Comparison of ENCODE assay signal across 8 cellular contexts in genomic region chr12:30754383-30754749, GRCh38. TPM values are rescaled to one million over a fixed set of nuclear protein-coding genes. Genes with fewer than 3 reads are reported as not detected.
DNase-seq lines count a peak whose midpoint lies in the region; ATAC-seq, FAIRE-seq and TF ChIP-seq lines count a peak whose summit lies in the region.

No MANE protein-coding gene starts in this region.

- DNase-seq in BJ (ENCODE audit: low read depth) (no peak), PC-3 (no peak), endothelial cell of umbilical vein (ENCODE audit: low read depth, low spot score) (no peak), osteocyte (ENCODE audit: extremely low spot score, unreplicated experiment) (no peak), ecto neural progenitor cell (ENCODE audit: low spot score) (no peak), hippocampal formation (lab: John Stamatoyannopoulos, UW) (no peak)

- H3K4me1 Mint-ChIP-seq in osteocyte (ENCODE audit: unreplicated experiment), result peaks cover 47% of the 10 kb centered on the region

- H3K27ac Mint-ChIP-seq in osteocyte (ENCODE audit: unreplicated experiment), result peak overlapping the region; percentile 70

- no peaks in the 10 kb centered on the region for H3K27me3 ChIP-seq in BJ (ENCODE audit: control insufficient read depth, insufficient read depth, low read length)
- no peaks in the 10 kb centered on the region for H3K27me3 ChIP-seq in PC-3 (ENCODE audit: low read length)
- H3K27me3 ChIP-seq in endothelial cell of umbilical vein (ENCODE audit: control insufficient read depth in 2 of 2, insufficient read depth in 2 of 2, low read length in 2 of 2), result no peaks in the 10 kb centered on the region

- BruUV-seq in PC-3 (replicated peaks; lab: Mats Ljungman, UMichigan), result no TSS peak
- BruUV-seq in endothelial cell of umbilical vein (replicated peaks; lab: Mats Ljungman, UMichigan), result no TSS peak

- H3K4me3 Mint-ChIP-seq in osteocyte (ENCODE audit: unreplicated experiment), result peak overlapping the region; percentile 86

- POLR2A ChIA-PET in BJ (lab: Charles Lee) (interaction anchor here (0.7 to 0.8 kb wide), 2 partner anchors 59 to 297 kb away, joined by 3 read pairs; no protein-coding TSS in a partner anchor), PC-3 (lab: Charles Lee; ENCODE audit: unreplicated experiment) (interaction anchor here (1.1 to 1.8 kb wide), 3 partner anchors 38 to 42 kb away, joined by 6 to 15 read pairs (median 15); no protein-coding TSS in a partner anchor), endothelial cell of umbilical vein (lab: Charles Lee) (interaction anchor here (1.0 to 2.8 kb wide), 3 partner anchors 39 to 59 kb away, joined by 4 to 22 read pairs (median 5); partner anchors contain the start of gene IPO8)

- H3K79me2 ChIP-seq in PC-3 (ENCODE audit: low read length) (peaks cover 57% of the 10 kb centered on the region), endothelial cell of umbilical vein (ENCODE audit: control insufficient read depth, insufficient read depth, low read length) (peaks cover 44% of the 10 kb centered on the region)

- no peaks in the 10 kb centered on the region for H3K9me1 ChIP-seq in endothelial cell of umbilical vein (replicated peaks; ENCODE audit: control insufficient read depth, extremely low read depth, insufficient read depth, low read length)

- H3K9me2 ChIP-seq in PC-3 (replicated peaks; ENCODE audit: low read length), result no peaks in the 10 kb centered on the region

- H3K9me3 Mint-ChIP-seq in osteocyte (ENCODE audit: unreplicated experiment), result no peaks in the 10 kb centered on the region

- ATAC-seq in GM19438 (IDR thresholded peaks at IDR 0.05; ENCODE audit: low read depth, unreplicated experiment) (peak; percentile 40), PC-3 (peak; percentile 2; the same call in 1 of the 2 replicates), HG02623 (IDR thresholded peaks at IDR 0.05; ENCODE audit: unreplicated experiment) (no peak)

- H3F3A ChIP-seq in PC-3 (ENCODE audit: low read length, unreplicated experiment), result no peaks in the 10 kb centered on the region

- H3K36me3 Mint-ChIP-seq in osteocyte (ENCODE audit: unreplicated experiment), result peaks cover 13% of the 10 kb centered on the region

- dilution Hi-C loops in endothelial cell of umbilical vein (cut with MboI; ENCODE audit: extremely low pct_ligation_motif_present, low sequenced_read_pairs), result no loop called here

- intact Hi-C loops in PC-3 (cut with micrococcal nuclease), result no loop called here
- intact Hi-C loops in endothelial cell of umbilical vein (cut with micrococcal nuclease), result loop anchor here (1.0 kb wide), 3 partner anchors 41 to 59 kb away; partner anchors contain the start of gene IPO8

- H3K27ac ChIP-seq in PC-3 (ENCODE audit: low read length), result no peak overlapping the region
- peak overlapping the region; percentile 38 for H3K27ac ChIP-seq in endothelial cell of umbilical vein (ENCODE audit: insufficient read depth, low read depth, low read length)

- H3K9ac ChIP-seq in PC-3 (ENCODE audit: low read length) (peak overlapping the region; percentile 40), endothelial cell of umbilical vein (replicated peaks; ENCODE audit: extremely low read depth, insufficient read depth, low read length) (peak overlapping the region; percentile 29)

- no peak for FAIRE-seq in endothelial cell of umbilical vein (lab: Jason Lieb, UNC)

- no peaks in the 10 kb centered on the region for H3K27me3 Mint-ChIP-seq in osteocyte (ENCODE audit: unreplicated experiment)

- TF ChIP-seq POLR2A in endothelial cell of umbilical vein (IDR thresholded peaks at IDR 0.05; ENCODE audit: low read depth, low read length), result peak; percentile 17

- H4K20me1 ChIP-seq in PC-3 (ENCODE audit: low read length) (no peaks in the 10 kb centered on the region), endothelial cell of umbilical vein (replicated peaks; ENCODE audit: control insufficient read depth, extremely low read depth, insufficient read depth, low read length) (no peaks in the 10 kb centered on the region)

- TF ChIP-seq CTCF in BJ (IDR thresholded peaks at IDR 0.05; ENCODE audit: insufficient read depth, low read depth, low read length), result no peak
- no peak for TF ChIP-seq CTCF in PC-3 (conservative IDR thresholded peaks at IDR 0.05; ENCODE audit: low read depth, low read length)
- TF ChIP-seq CTCF in endothelial cell of umbilical vein (IDR thresholded peaks at IDR 0.05; ENCODE audit: extremely low read depth in 1 of 2, insufficient read depth in 1 of 2, low read depth in 1 of 2, low read length in 2 of 2), result no peak
- no peak for TF ChIP-seq CTCF in osteocyte (IDR thresholded peaks at IDR 0.05)

- H2AFZ ChIP-seq in PC-3 (ENCODE audit: low read length) (peak overlapping the region; percentile 54; the same call in 1 of the 2 replicates), endothelial cell of umbilical vein (ENCODE audit: low read depth, low read length) (peak overlapping the region; percentile 9)

- H3K4me3 ChIP-seq in BJ (ENCODE audit: low read depth, low read length) (peak overlapping the region; percentile 60), PC-3 (ENCODE audit: low read length) (peak overlapping the region; percentile 92), endothelial cell of umbilical vein (replicated peaks in 1 of 3; ENCODE audit: insufficient read depth in 1 of 3, low read depth in 1 of 3, low read length in 3 of 3) (peak overlapping the region; percentile 6 to 70 (median 48))

- H3K4me2 ChIP-seq in PC-3 (ENCODE audit: low read length) (peak overlapping the region; percentile 81), endothelial cell of umbilical vein (ENCODE audit: insufficient read depth, low read length) (peak overlapping the region; percentile 55)

- H3K36me3 ChIP-seq in BJ (ENCODE audit: control insufficient read depth, insufficient read depth, low read length) (no peaks in the 10 kb centered on the region), PC-3 (ENCODE audit: low read depth, low read length) (peaks cover 4% of the 10 kb centered on the region; the same call in 1 of the 2 replicates), endothelial cell of umbilical vein (ENCODE audit: control insufficient read depth in 2 of 2, extremely low read depth in 1 of 2, insufficient read depth in 2 of 2, low read length in 2 of 2) (no peaks in the 10 kb centered on the region)

- CTCF ChIA-PET in BJ (lab: Yijun Ruan, JAX) (no interaction called here), PC-3 (lab: Charles Lee) (interaction anchor here (0.6 to 1.4 kb wide), 4 partner anchors 28 to 42 kb away, joined by 3 to 7 read pairs (median 4); no protein-coding TSS in a partner anchor), endothelial cell of umbilical vein (lab: Charles Lee) (interaction anchor here (0.7 to 5.2 kb wide), 12 partner anchors 9 to 59 kb away, joined by 3 to 55 read pairs (median 6); partner anchors contain the start of gene IPO8)

- H3K4me1 ChIP-seq in PC-3 (ENCODE audit: insufficient read depth, low read length) (peaks cover 40% of the 10 kb centered on the region), endothelial cell of umbilical vein (ENCODE audit: control insufficient read depth, extremely low read depth, insufficient read depth, low read length) (peaks cover 15% of the 10 kb centered on the region)

- H3K9me3 ChIP-seq in PC-3 (ENCODE audit: low read length) (no peaks in the 10 kb centered on the region), endothelial cell of umbilical vein (replicated peaks; ENCODE audit: control insufficient read depth, insufficient read depth, low read length) (no peaks in the 10 kb centered on the region)

TF ChIP-seq in endothelial cell of umbilical vein, 7 proteins besides CTCF, POLR2A, EP300 and RAD21:
- TF ChIP-seq GATA2 (IDR thresholded peaks at IDR 0.05; ENCODE audit: insufficient read depth, insufficient read length, low read depth, low read length) (no peak), POLR2AphosphoS5 (IDR thresholded peaks at IDR 0.05; ENCODE audit: insufficient read depth, low read depth, low read length) (no peak), MYC (IDR thresholded peaks at IDR 0.05; ENCODE audit: low read depth, low read length) (no peak), EZH2 (IDR thresholded peaks at IDR 0.05; ENCODE audit: borderline replicate concordance, low read depth, low read length, severe bottlenecking) (no peak), JUN (IDR thresholded peaks at IDR 0.05; ENCODE audit: borderline replicate concordance, insufficient read depth, insufficient read length, low read depth) (no peak), FOS (IDR thresholded peaks at IDR 0.05; ENCODE audit: borderline replicate concordance, insufficient read depth, low read length) (no peak)
- TF ChIP-seq, protein P1, sequence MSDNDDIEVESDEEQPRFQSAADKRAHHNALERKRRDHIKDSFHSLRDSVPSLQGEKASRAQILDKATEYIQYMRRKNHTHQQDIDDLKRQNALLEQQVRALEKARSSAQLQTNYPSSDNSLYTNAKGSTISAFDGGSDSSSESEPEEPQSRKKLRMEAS (IDR thresholded peaks at IDR 0.05; ENCODE audit: insufficient read depth, insufficient read length), result no peak

RNA-seq across cellular contexts. Expression of gene CAPRIN2, which starts 0.4 kb away (rescaled TPM):
- polyA plus RNA-seq in BJ (2011; rRNA removed), result 7.8 and 11.9 TPM in 2 replicates
- polyA minus RNA-seq in BJ (2011; rRNA and poly(A)+ RNA removed), result 4.5 and 8.0 TPM in 2 replicates
- 23.1 and 33.6 TPM in 2 replicates for total RNA-seq in PC-3 (2014; rRNA removed)
- total RNA-seq in endothelial cell of umbilical vein, result 25.0 and 29.9 TPM in 2 replicates
- polyA plus RNA-seq in endothelial cell of umbilical vein, result 11.3 and 13.5 TPM in 2 replicates
- 8.0 and 9.2 TPM in 2 replicates for polyA plus RNA-seq in endothelial cell of umbilical vein (2011; cell fraction: cytosol; rRNA removed)
- polyA plus RNA-seq in endothelial cell of umbilical vein (2011; cell fraction: nucleus; rRNA removed), result 95.4 and 104 TPM in 2 replicates
- 24.2 and 25.2 TPM in 2 replicates for polyA plus RNA-seq in endothelial cell of umbilical vein (2012)
- polyA minus RNA-seq in endothelial cell of umbilical vein, result 13.4 and 19.5 TPM in 2 replicates
- 7.1 TPM for polyA minus RNA-seq in endothelial cell of umbilical vein (2011; cell fraction: cytosol; rRNA and poly(A)+ RNA removed)
- polyA minus RNA-seq in endothelial cell of umbilical vein (2011; cell fraction: nucleus; rRNA and poly(A)+ RNA removed), result 31.7 and 44.6 TPM in 2 replicates
- 31.2 and 35.8 TPM in 2 replicates for total RNA-seq in osteocyte

RNA-seq across cellular contexts. Expression of gene IPO8, which starts 58.7 kb away (rescaled TPM):
- polyA plus RNA-seq in BJ (2011; rRNA removed), result 6.8 and 12.2 TPM in 2 replicates
- polyA minus RNA-seq in BJ (2011; rRNA and poly(A)+ RNA removed), result 13.8 and 21.8 TPM in 2 replicates
- total RNA-seq in PC-3 (2014; rRNA removed), result 13.3 and 19.6 TPM in 2 replicates
- total RNA-seq in endothelial cell of umbilical vein, result 44.7 and 52.5 TPM in 2 replicates
- polyA plus RNA-seq in endothelial cell of umbilical vein, result 5.1 and 7.2 TPM in 2 replicates
- 8.5 and 8.8 TPM in 2 replicates for polyA plus RNA-seq in endothelial cell of umbilical vein (2011; cell fraction: cytosol; rRNA removed)
- 22.6 and 24.3 TPM in 2 replicates for polyA plus RNA-seq in endothelial cell of umbilical vein (2011; cell fraction: nucleus; rRNA removed)
- polyA plus RNA-seq in endothelial cell of umbilical vein (2012), result 26.9 and 33.4 TPM in 2 replicates
- polyA minus RNA-seq in endothelial cell of umbilical vein, result 40.9 and 55.9 TPM in 2 replicates
- polyA minus RNA-seq in endothelial cell of umbilical vein (2011; cell fraction: cytosol; rRNA and poly(A)+ RNA removed), result 20.1 TPM
- polyA minus RNA-seq in endothelial cell of umbilical vein (2011; cell fraction: nucleus; rRNA and poly(A)+ RNA removed), result 24.5 and 49.5 TPM in 2 replicates
- 46.2 and 51.4 TPM in 2 replicates for total RNA-seq in osteocyte
